Comparison of ENCODE assay signal across 8 cellular contexts in the genomic region with DNA sequence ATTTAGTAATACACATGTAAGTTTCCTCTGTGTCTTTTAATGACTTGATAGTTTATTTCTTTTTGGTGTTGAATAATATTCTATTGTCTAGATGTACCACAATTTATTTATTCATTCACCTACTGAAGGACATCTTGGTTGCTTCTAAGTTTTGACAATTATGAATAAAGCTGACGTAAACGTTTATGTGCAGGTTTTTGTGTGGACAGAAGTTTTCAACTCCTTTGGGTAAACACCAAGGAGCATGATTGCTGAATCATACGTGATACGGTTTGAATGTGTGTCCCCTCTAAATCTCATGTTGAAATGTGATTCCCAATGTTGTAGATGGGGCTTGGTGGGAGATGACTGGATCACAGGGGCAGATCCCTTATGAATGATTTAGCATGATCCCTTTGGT. TPM values are rescaled to one million over a fixed set of nuclear protein-coding genes. Genes with fewer than 3 reads are reported as not detected.
"Had no signal": no experiment of that assay in that cellular context is flagged by ENCODE, and none has a peak within 500 bp of the region (broad histone marks: within the 10 kb centered on the region; RNA-seq: fewer than 3 reads in every experiment).

No MANE protein-coding gene starts in this region.

- ATAC-seq: GM12878 had no signal

- DNase-seq: GDM1, GF-D8 had no signal

- FAIRE-seq: G401.6, GM12878, GM12891, GM12892, GM18507, GM19239 had no signal

- H3K4me3 ChIP-seq: GM12878 had no signal

RNA-seq across cellular contexts. Expression of a gene that starts 21.5 kb away (rescaled TPM):
- total RNA-seq: GM12878 had no signal
- polyA plus RNA-seq: GM12878 had no signal
